In the genomic region with DNA sequence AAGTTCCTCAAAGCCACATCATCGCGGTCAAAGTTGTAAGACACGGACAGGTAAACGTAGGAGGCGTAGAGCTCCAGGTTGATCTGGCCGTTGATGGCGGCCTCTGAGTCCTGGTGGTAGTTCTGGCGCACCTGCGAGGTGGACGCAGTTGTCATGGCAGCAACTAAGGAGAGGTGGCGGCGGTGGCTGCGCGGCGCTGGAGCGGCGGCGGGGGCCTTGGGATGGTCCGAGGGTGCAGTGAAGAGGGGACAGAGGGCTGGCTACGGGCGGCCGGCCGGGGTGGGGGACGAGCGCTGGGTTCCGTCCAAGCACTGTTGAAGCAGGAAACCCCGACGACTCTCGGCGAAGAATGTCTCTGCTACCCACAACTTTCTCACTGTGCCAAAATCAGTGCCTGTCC, we compare ENCODE assay signal across 30 cellular contexts.
"Had no signal": no experiment of that assay in that cellular context is flagged by ENCODE, and none has a peak within 500 bp of the region (broad histone marks: within the 10 kb centered on the region; RNA-seq: fewer than 3 reads in every experiment).

No MANE protein-coding gene starts in this region.

- H3K27ac ChIP-seq: ascending aorta, cardiac muscle cell, colonic mucosa, ovary, prostate gland, thoracic aorta, uterus, WERI-Rb-1 had no signal

- H3K9me3 ChIP-seq: ascending aorta, colonic mucosa, ovary, prostate gland, thoracic aorta, uterus had no signal

- H3K9me3 Mint-ChIP-seq: activated CD4-positive, alpha-beta memory T cell treated with anti-CD3 and anti-CD28 coated beads for 36 hours; activated CD4-positive, alpha-beta T cell treated with anti-CD3 and anti-CD28 coated beads, Interleukin-2, amount 10 ng/mL, durations not matched to agents 24 days and 14 days; activated naive CD8-positive, alpha-beta T cell treated with anti-CD3 and anti-CD28 coated beads, Interleukin-2, amount 10 ng/mL, durations not matched to agents 7 days and 5 days; activated T-cell treated with anti-CD3 and anti-CD28 coated beads, Interleukin-2, amount 50 U/mL, for 72 hours; nephron; stimulated activated naive CD8-positive, alpha-beta T cell treated with anti-CD3 and anti-CD28 coated beads, Interleukin-15, Interleukin-2, amounts not matched to agents 100 ng/mL and 50 ng/mL, for 24 hours; type B pancreatic cell had no signal

- H3K27me3 ChIP-seq: ascending aorta, cardiac muscle cell, colonic mucosa, ovary, uterus had no signal

- DNase-seq: activated CD4-positive, alpha-beta memory T cell treated with anti-CD3 and anti-CD28 coated beads for 36 hours; activated CD4-positive, alpha-beta T cell treated with anti-CD3 and anti-CD28 coated beads, Interleukin-2, amount 10 ng/mL, durations not matched to agents 24 days and 14 days; activated CD4-positive, CD25-positive, alpha-beta regulatory T cell treated with anti-CD3 and anti-CD28 coated beads, Interleukin-2, amount 50 U/mL, for 72 hours; activated effector memory CD4-positive, alpha-beta T cell treated with Interleukin-2 at 50 U/mL for 16 hours; activated naive CD4-positive, alpha-beta T cell treated with Interleukin-2 at 50 U/mL for 16 hours; activated naive CD8-positive, alpha-beta T cell treated with anti-CD3 and anti-CD28 coated beads, Interleukin-2, amount 10 ng/mL, durations not matched to agents 7 days and 5 days; activated T-cell treated with anti-CD3 and anti-CD28 coated beads, Interleukin-2, amount 50 U/mL, for 72 hours; cerebellar nuclear complex; colonic mucosa; head of caudate nucleus; hippocampal formation; kidney; left colon; midbrain; ovary; stimulated activated CD4-positive, alpha-beta T cell treated with anti-CD3 and anti-CD28 coated beads, Interleukin-2, amount 100 ng/mL, for 48 hours; T-helper 17 cell; T1000; uterus; WERI-Rb-1 had no signal

- H3K4me3 Mint-ChIP-seq: activated CD4-positive, alpha-beta memory T cell treated with anti-CD3 and anti-CD28 coated beads for 36 hours; activated CD4-positive, alpha-beta T cell treated with anti-CD3 and anti-CD28 coated beads, Interleukin-2, amount 10 ng/mL, durations not matched to agents 24 days and 14 days; activated naive CD8-positive, alpha-beta T cell treated with anti-CD3 and anti-CD28 coated beads, Interleukin-2, amount 10 ng/mL, durations not matched to agents 7 days and 5 days; activated T-cell treated with anti-CD3 and anti-CD28 coated beads, Interleukin-2, amount 50 U/mL, for 72 hours; brain; nephron; T-helper 17 cell; type B pancreatic cell had no signal

- H3K4me3 ChIP-seq: ascending aorta, cardiac muscle cell, colonic mucosa, ovary, prostate gland, thoracic aorta, uterus had no signal

- H3K4me1 ChIP-seq: colonic mucosa had no signal

- ATAC-seq: left colon, SK-N-SH treated with all-trans-retinoic acid at 6 μM for 48 hours, T-helper 17 cell had no signal

- H3K27me3 Mint-ChIP-seq: activated CD4-positive, alpha-beta memory T cell treated with anti-CD3 and anti-CD28 coated beads for 36 hours; activated CD4-positive, alpha-beta T cell treated with anti-CD3 and anti-CD28 coated beads, Interleukin-2, amount 10 ng/mL, durations not matched to agents 24 days and 14 days; activated naive CD8-positive, alpha-beta T cell treated with anti-CD3 and anti-CD28 coated beads, Interleukin-2, amount 10 ng/mL, durations not matched to agents 7 days and 5 days; brain; stimulated activated naive CD8-positive, alpha-beta T cell treated with anti-CD3 and anti-CD28 coated beads, Interleukin-15, Interleukin-2, amounts not matched to agents 100 ng/mL and 50 ng/mL, for 24 hours; T-helper 17 cell; type B pancreatic cell had no signal

- H3K27ac Mint-ChIP-seq: activated CD4-positive, alpha-beta T cell treated with anti-CD3 and anti-CD28 coated beads, Interleukin-2, amount 10 ng/mL, durations not matched to agents 24 days and 14 days; activated T-cell treated with anti-CD3 and anti-CD28 coated beads, Interleukin-2, amount 50 U/mL, for 72 hours; brain; nephron; T-helper 17 cell; type B pancreatic cell had no signal

- FAIRE-seq: endothelial cell of umbilical vein, kidney had no signal

- H3K36me3 ChIP-seq: cardiac muscle cell, colonic mucosa, ovary, prostate gland, thoracic aorta, uterus, WERI-Rb-1 had no signal
